12 cellular contexts compared by ENCODE assay signal in the genomic region with DNA sequence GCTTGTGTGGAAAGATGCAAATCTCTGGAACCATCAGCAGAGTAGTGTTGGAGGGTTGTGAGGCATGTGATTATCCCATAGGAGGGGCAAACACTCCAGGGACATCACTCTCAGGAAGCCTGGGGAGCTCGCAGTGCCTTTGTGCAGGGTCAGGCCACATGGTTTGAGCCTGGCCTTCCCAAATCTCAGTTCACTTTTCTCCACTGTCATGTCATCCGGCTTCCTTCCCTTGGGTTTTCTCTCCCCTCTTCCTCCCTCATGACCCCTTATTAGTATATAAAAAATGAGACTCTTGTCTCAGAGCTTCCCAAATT. TPM values are rescaled to one million over a fixed set of nuclear protein-coding genes. Genes with fewer than 3 reads are reported as not detected.
DNase-seq lines count a peak whose midpoint lies in the region; ATAC-seq and TF ChIP-seq lines count a peak whose summit lies in the region.
"Had no signal": no experiment of that assay in that cellular context is flagged by ENCODE, and none has a peak within 500 bp of the region (broad histone marks: within the 10 kb centered on the region; RNA-seq: fewer than 3 reads in every experiment).

No MANE protein-coding gene starts in this region.

- H3K27ac ChIP-seq in AG04450 (ENCODE audit: low read depth, low read length), result peak overlapping the region; percentile 69
- peak overlapping the region; percentile 97 for H3K27ac ChIP-seq in OCI-LY1 (ENCODE audit: low read depth, low read length, poor library complexity, severe bottlenecking)

- no peaks in the 10 kb centered on the region for H3K9me3 Mint-ChIP-seq in dendritic cell treated with granulocyte-macrophage colony-stimulating factor and Interleukin-4, amounts not matched to agents 40 ng/mL and 50 ng/mL, for 4 days
- H3K9me3 Mint-ChIP-seq in nephron, result peaks cover 17% of the 10 kb centered on the region

- no peak for DNase-seq in AG04450 (ENCODE audit: low read depth, low spot score)
- DNase-seq in RKO (ENCODE audit: low spot score), result no peak
- DNase-seq in stimulated activated CD8-positive, alpha-beta memory T cell treated with anti-CD3 and anti-CD28 coated beads, Interleukin-4, amount 100 ng/mL, for 48 hours, result no peak
- DNase-seq in SHP77 (lab: John Stamatoyannopoulos, UW), result no peak
- DNase-seq: central memory CD4-positive, alpha-beta T cell; midbrain; NCI-H1417 treated with DMSO at 0.1 percent for 48 hours; RPMI8226 had no signal

- H3K79me2 ChIP-seq in OCI-LY1 (ENCODE audit: insufficient read depth, low read length), result peaks cover 34% of the 10 kb centered on the region

- peaks cover 39% of the 10 kb centered on the region for H3K36me3 ChIP-seq in OCI-LY1 (ENCODE audit: insufficient read depth, low read length)

- no peak for ATAC-seq in HG02885 (IDR thresholded peaks at IDR 0.05; ENCODE audit: poor library complexity, unreplicated experiment)

- no peaks in the 10 kb centered on the region for H4K20me1 ChIP-seq in OCI-LY1 (ENCODE audit: insufficient read depth, low read length)

- H3K9me2 ChIP-seq in OCI-LY1 (ENCODE audit: low read depth, low read length), result no peaks in the 10 kb centered on the region

- TF ChIP-seq CTCF in AG04450 (IDR thresholded peaks at IDR 0.05; ENCODE audit: low read depth, low read length), result no peak
- no peak for TF ChIP-seq CTCF in OCI-LY1 (IDR thresholded peaks at IDR 0.05; ENCODE audit: low read length)
- TF ChIP-seq CTCF in nephron (IDR thresholded peaks at IDR 0.05; ENCODE audit: unreplicated experiment in 3 of 3), result no peak

- H3K36me3 Mint-ChIP-seq in dendritic cell treated with granulocyte-macrophage colony-stimulating factor and Interleukin-4, amounts not matched to agents 40 ng/mL and 50 ng/mL, for 4 days (ENCODE audit: low read depth), result peaks cover 79% of the 10 kb centered on the region
- peaks cover 37% of the 10 kb centered on the region for H3K36me3 Mint-ChIP-seq in nephron (ENCODE audit: low read depth)

- H3K4me1 Mint-ChIP-seq in dendritic cell treated with granulocyte-macrophage colony-stimulating factor and Interleukin-4, amounts not matched to agents 40 ng/mL and 50 ng/mL, for 4 days (ENCODE audit: low read depth), result peaks cover 78% of the 10 kb centered on the region
- H3K4me1 Mint-ChIP-seq in nephron, result peaks cover 38% of the 10 kb centered on the region

- H3K4me3 Mint-ChIP-seq in dendritic cell treated with granulocyte-macrophage colony-stimulating factor and Interleukin-4, amounts not matched to agents 40 ng/mL and 50 ng/mL, for 4 days, result no peak overlapping the region
- H3K4me3 Mint-ChIP-seq in nephron, result no peak overlapping the region

- no peak overlapping the region for H3K4me2 ChIP-seq in OCI-LY1 (ENCODE audit: low read length)

- H3K27me3 Mint-ChIP-seq in dendritic cell treated with granulocyte-macrophage colony-stimulating factor and Interleukin-4, amounts not matched to agents 40 ng/mL and 50 ng/mL, for 4 days, result no peaks in the 10 kb centered on the region
- no peaks in the 10 kb centered on the region for H3K27me3 Mint-ChIP-seq in nephron (ENCODE audit: low read depth)

- H2AFZ ChIP-seq in OCI-LY1 (ENCODE audit: low read length), result no peak overlapping the region

- peaks cover 16% of the 10 kb centered on the region for H3K9me3 ChIP-seq in AG04450 (ENCODE audit: control insufficient read depth, insufficient read depth, low read length)
- 0 out of 2 replicates have a peak, but pooled peaks cover 8% of the 10 kb centered on the region for H3K9me3 ChIP-seq in OCI-LY1 (ENCODE audit: low read length)

- H3K9ac ChIP-seq in OCI-LY1 (ENCODE audit: low read length), result no peak overlapping the region

- H3K27me3 ChIP-seq in AG04450 (ENCODE audit: control insufficient read depth, insufficient read depth, low read length) (no peaks in the 10 kb centered on the region), OCI-LY1 (ENCODE audit: insufficient read depth, low read length) (no peaks in the 10 kb centered on the region)

- CTCF ChIA-PET in AG04450 (lab: Charles Lee), result interaction anchor here (1.1 to 1.6 kb wide), 2 partner anchors 21 to 31 kb away, joined by 3 to 8 read pairs; no protein-coding TSS in a partner anchor

- peaks cover 50% of the 10 kb centered on the region for H3K4me1 ChIP-seq in OCI-LY1 (ENCODE audit: insufficient read depth, low read length, severe bottlenecking)

- H3K4me3 ChIP-seq in AG04450 (ENCODE audit: low read depth, low read length) (no peak overlapping the region), OCI-LY1 (ENCODE audit: low read depth, low read length, poor library complexity, severe bottlenecking) (no peak overlapping the region)

- peaks cover 7% of the 10 kb centered on the region; the same call in 1 of the 2 replicates for H3F3A ChIP-seq in OCI-LY1 (ENCODE audit: insufficient read depth, low read length)

- POLR2A ChIA-PET in AG04450 (lab: Yijun Ruan, JAX), result no interaction called here

- intact Hi-C loops in dendritic cell treated with granulocyte-macrophage colony-stimulating factor and Interleukin-4, amounts not matched to agents 40 ng/mL and 50 ng/mL, for 4 days (cut with micrococcal nuclease), result no loop called here

- peak overlapping the region; percentile 65 for H3K27ac Mint-ChIP-seq in dendritic cell treated with granulocyte-macrophage colony-stimulating factor and Interleukin-4, amounts not matched to agents 40 ng/mL and 50 ng/mL, for 4 days
- H3K27ac Mint-ChIP-seq in nephron, result peak overlapping the region; percentile 22 to 77 (median 70)

RNA-seq across cellular contexts. Expression of a gene that starts 20.4 kb away (rescaled TPM):
- 27.3 and 32.5 TPM in 2 replicates for polyA plus RNA-seq in AG04450 (2011; rRNA removed)
- polyA minus RNA-seq in AG04450 (2011; rRNA and poly(A)+ RNA removed), result 24.3 and 32.1 TPM in 2 replicates
